In the genomic region with DNA sequence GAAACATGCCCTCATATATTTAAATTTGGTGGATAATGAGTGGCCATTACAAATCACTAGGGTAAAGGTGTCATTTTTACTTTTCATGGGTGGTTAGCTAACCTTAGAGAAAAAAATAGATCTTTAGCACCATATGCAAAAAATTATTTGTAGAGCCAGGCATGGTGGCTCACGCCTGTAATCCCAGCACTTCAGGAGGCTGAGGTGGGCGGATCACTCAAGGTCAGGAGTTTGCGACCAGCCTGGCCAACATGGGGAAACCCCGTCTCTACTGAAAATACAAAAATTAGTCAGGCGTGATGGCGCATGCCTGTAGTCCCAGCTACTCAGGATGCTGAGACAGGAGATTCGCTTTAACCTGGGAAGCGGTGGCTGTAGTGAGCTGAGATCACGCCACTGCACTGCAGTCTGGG, we compare ENCODE assay signal across 15 cellular contexts. TPM values are rescaled to one million over a fixed set of nuclear protein-coding genes. Genes with fewer than 3 reads are reported as not detected.
DNase-seq lines count a peak whose midpoint lies in the region; ATAC-seq and TF ChIP-seq lines count a peak whose summit lies in the region.
"Not testable (repeated sequence)": the region's sequence is repeated elsewhere in the genome, so short reads cannot be mapped to it uniquely, and the experiment has no call there.
"Had no signal": no experiment of that assay in that cellular context is flagged by ENCODE, and none has a peak within 500 bp of the region (broad histone marks: within the 10 kb centered on the region; RNA-seq: fewer than 3 reads in every experiment).

No MANE protein-coding gene starts in this region.

- not testable (repeated sequence) for H4K20me1 ChIP-seq in OCI-LY7 (ENCODE audit: insufficient read depth, low read length)

- H3K9me3 ChIP-seq in OCI-LY7 (ENCODE audit: low read length) = not testable (repeated sequence)

- not testable (repeated sequence) for H3K4me3 ChIP-seq in GM06990 (replicated peaks; ENCODE audit: low read depth, low read length); OCI-LY7 (ENCODE audit: low read depth, low read length, poor library complexity, severe bottlenecking)

- CTCF ChIA-PET in OCI-LY7 (lab: Charles Lee; ENCODE audit: unreplicated experiment) = not testable (repeated sequence)

- H3K36me3 ChIP-seq in GM06990 (ENCODE audit: control insufficient read depth, insufficient read depth, low read length) = not testable (repeated sequence)
- H3K36me3 ChIP-seq in OCI-LY7 (ENCODE audit: insufficient read depth, low read length) = peaks cover 12% of the 10 kb centered on the region

- H3K4me3 Mint-ChIP-seq in activated T-cell treated with anti-CD3 and anti-CD28 coated beads, Interleukin-2, amount 50 U/mL, for 72 hours = peak overlapping the region; percentile 46 to 76

- H3K27ac Mint-ChIP-seq in activated T-cell treated with anti-CD3 and anti-CD28 coated beads, Interleukin-2, amount 50 U/mL, for 72 hours = peak overlapping the region; percentile 74

- DNase-seq in GM06990 (ENCODE audit: extremely low read depth, insufficient read length) (peak; percentile 57), OCI-LY7 (ENCODE audit: low spot score) (peak; percentile 19), kidney tubule cell (ENCODE audit: low spot score) (peak; percentile 80)
- DNase-seq in activated T-cell treated with anti-CD3 and anti-CD28 coated beads, Interleukin-2, amount 50 U/mL, for 72 hours = peak; percentile 51 to 61
- DNase-seq in stimulated activated CD8-positive, alpha-beta memory T cell treated with anti-CD3 and anti-CD28 coated beads, Interleukin-4, amount 100 ng/mL, for 48 hours = peak; percentile 39

- H2AFZ ChIP-seq in OCI-LY7 (ENCODE audit: low read length) = not testable (repeated sequence)

- H3K79me2 ChIP-seq in OCI-LY7 (ENCODE audit: insufficient read depth, low read depth, low read length) = peaks cover 63% of the 10 kb centered on the region; the same call in 1 of the 2 replicates

- H3K9me3 Mint-ChIP-seq in activated T-cell treated with anti-CD3 and anti-CD28 coated beads, Interleukin-2, amount 50 U/mL, for 72 hours = not testable (repeated sequence)

- intact Hi-C loops in OCI-LY7 (cut with micrococcal nuclease; ENCODE audit: unreplicated experiment) = not testable (repeated sequence)

- H3K4me2 ChIP-seq in OCI-LY7 (ENCODE audit: low read length) = peak overlapping the region; percentile 20; the same call in 1 of the 2 replicates

- H3K4me1 ChIP-seq in OCI-LY7 (ENCODE audit: insufficient read depth, low read length, poor library complexity, severe bottlenecking) = not testable (repeated sequence)

- not testable (repeated sequence) for BruUV-seq in OCI-LY7 (replicated peaks; lab: Mats Ljungman, UMichigan)

- H3K27me3 ChIP-seq in GM06990 (replicated peaks; ENCODE audit: control insufficient read depth, insufficient read depth, low read length) = not testable (repeated sequence)

- H3K27me3 Mint-ChIP-seq in activated T-cell treated with anti-CD3 and anti-CD28 coated beads, Interleukin-2, amount 50 U/mL, for 72 hours (ENCODE audit: low read depth) = not testable (repeated sequence)

- not testable (repeated sequence) for H3K9me2 ChIP-seq in OCI-LY7 (ENCODE audit: insufficient read depth, low read length)

- H3K36me3 Mint-ChIP-seq in activated T-cell treated with anti-CD3 and anti-CD28 coated beads, Interleukin-2, amount 50 U/mL, for 72 hours (ENCODE audit: insufficient read depth in 2 of 2) = not testable (repeated sequence)

- POLR2A ChIA-PET in OCI-LY7 (lab: Charles Lee) = not testable (repeated sequence)

- not testable (repeated sequence) for H3K27ac ChIP-seq in OCI-LY7 (ENCODE audit: low read depth, low read length, poor library complexity, severe bottlenecking)

- peak; percentile 62 for ATAC-seq in GM19025 (IDR thresholded peaks at IDR 0.05; ENCODE audit: low read depth, unreplicated experiment)
- ATAC-seq in GM21723 (IDR thresholded peaks at IDR 0.05; ENCODE audit: unreplicated experiment) = peak; percentile 68
- ATAC-seq in HG03196 (IDR thresholded peaks at IDR 0.05; ENCODE audit: unreplicated experiment) = peak; percentile 46
- ATAC-seq in activated T-cell treated with anti-CD3 and anti-CD28 coated beads, Interleukin-2, amount 50 U/mL, for 72 hours (replicated peaks in 1 of 2) = peak; percentile 82 to 92

- not testable (repeated sequence) for TF ChIP-seq CTCF in GM06990 (IDR thresholded peaks at IDR 0.05; ENCODE audit: insufficient read depth, low read length, poor library complexity, severe bottlenecking); OCI-LY7 (conservative IDR thresholded peaks at IDR 0.05; ENCODE audit: low read length)

- H3K4me1 Mint-ChIP-seq in activated T-cell treated with anti-CD3 and anti-CD28 coated beads, Interleukin-2, amount 50 U/mL, for 72 hours (ENCODE audit: low read depth) = peaks cover 35% of the 10 kb centered on the region

RNA-seq across cellular contexts. Expression of a gene that starts 19.5 kb away (rescaled TPM):
- total RNA-seq in OCI-LY7 (2014; rRNA removed; shearing (Covaris generic)) = 16.4 and 16.9 TPM in 2 replicates
- total RNA-seq in OCI-LY7 (2022) = 18.0 and 19.9 TPM in 2 replicates
- total RNA-seq in activated T-cell treated with anti-CD3 and anti-CD28 coated beads, Interleukin-2, amount 50 U/mL, for 72 hours = 10 to 100 TPM; 18.5 to 20.5 TPM

RNA-seq across cellular contexts. Expression of a gene that starts 37.0 kb away (rescaled TPM):
- not detected in 2 replicates for total RNA-seq in OCI-LY7 (2014; rRNA removed; shearing (Covaris generic))
- total RNA-seq in OCI-LY7 (2022) = not detected in 2 replicates
- total RNA-seq in activated T-cell treated with anti-CD3 and anti-CD28 coated beads, Interleukin-2, amount 50 U/mL, for 72 hours = not detected
- total RNA-seq: activated CD4-positive, alpha-beta T cell treated with anti-CD3 and anti-CD28 coated beads, Interleukin-2, amount 10 ng/mL, durations not matched to agents 24 days and 14 days; H7; LHCN-M2; lung microvascular endothelial cell; naive thymus-derived CD8-positive, alpha-beta T cell; PC-3; subcutaneous adipose tissue had no signal

Comparison
In these comparisons a context has a peak if more than half of its experiments do, and no peak if none do; other contexts are left out.
1. DNase-seq: peak in every context shown above with its lines; median percentile 80 in kidney tubule cell; 57 in GM06990; 56 in activated T-cell treated with anti-CD3 and anti-CD28 coated beads, Interleukin-2, amount 50 U/mL, for 72 hours; 39 in stimulated activated CD8-positive, alpha-beta memory T cell treated with anti-CD3 and anti-CD28 coated beads, Interleukin-4, amount 100 ng/mL, for 48 hours; 19 in OCI-LY7.